ENCODE assay signal across 14 cellular contexts in the genomic region with DNA sequence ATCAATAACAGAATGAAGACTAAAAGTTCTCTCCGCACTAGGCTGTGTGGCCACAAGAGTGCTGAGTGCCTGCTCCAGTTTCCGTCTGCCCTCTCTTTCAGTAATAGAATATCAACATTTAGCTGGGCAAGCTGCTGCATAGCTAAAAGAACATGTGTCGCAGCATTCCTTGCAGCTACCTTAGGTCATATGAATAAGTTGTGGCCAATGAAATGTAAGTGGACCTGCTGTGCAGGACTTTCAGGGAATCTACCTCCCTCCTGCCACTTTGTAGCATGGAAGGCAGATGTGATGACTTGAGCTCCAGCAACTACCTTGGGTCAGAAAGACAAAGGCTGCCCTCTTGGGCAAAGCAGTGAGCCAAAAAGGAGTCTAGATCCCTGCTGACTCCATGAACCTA.
"Had no signal": no experiment of that assay in that cellular context is flagged by ENCODE, and none has a peak within 500 bp of the region (broad histone marks: within the 10 kb centered on the region; RNA-seq: fewer than 3 reads in every experiment).

No MANE protein-coding gene starts in this region.

- H3K4me3 Mint-ChIP-seq: activated T-helper 17 cell treated with anti-CD3 and anti-CD28 coated beads, Interleukin-2, amount 50 U/mL, for 72 hours; T-helper 2 cell treated with Interferon-gamma antibody and Interleukin-4, amounts not matched to agents 5 μg/mL and 100 μg/mL, for 36 hours had no signal

- H3K36me3 ChIP-seq: pancreas, transverse colon had no signal

- H3K9me3 ChIP-seq: pancreas, transverse colon had no signal

- H3K9me3 Mint-ChIP-seq: activated T-helper 17 cell treated with anti-CD3 and anti-CD28 coated beads, Interleukin-2, amount 50 U/mL, for 72 hours; T-helper 2 cell treated with Interferon-gamma antibody and Interleukin-4, amounts not matched to agents 5 μg/mL and 100 μg/mL, for 36 hours had no signal

- H3K27ac Mint-ChIP-seq: activated T-helper 17 cell treated with anti-CD3 and anti-CD28 coated beads, Interleukin-2, amount 50 U/mL, for 72 hours; T-helper 2 cell treated with Interferon-gamma antibody and Interleukin-4, amounts not matched to agents 5 μg/mL and 100 μg/mL, for 36 hours had no signal

- H3K4me3 ChIP-seq: coronary artery, pancreas, transverse colon had no signal

- H3K27me3 Mint-ChIP-seq: activated T-helper 17 cell treated with anti-CD3 and anti-CD28 coated beads, Interleukin-2, amount 50 U/mL, for 72 hours had no signal

- H3K27me3 ChIP-seq: pancreas, transverse colon had no signal

- H3K27ac ChIP-seq: coronary artery, pancreas, transverse colon had no signal

- ATAC-seq: activated CD4-positive, CD25-positive, alpha-beta regulatory T cell treated with anti-CD3 and anti-CD28 coated beads, Interleukin-2, amount 50 U/mL, for 24 hours; activated T-helper 17 cell treated with anti-CD3 and anti-CD28 coated beads, Interleukin-2, amount 50 U/mL, for 72 hours; pancreas had no signal

- DNase-seq: activated CD4-positive, alpha-beta T cell treated with anti-CD3 and anti-CD28 coated beads, Interleukin-2, amount 50 U/mL, for 1 hour; activated CD8-positive, alpha-beta memory T cell treated with anti-CD3 and anti-CD28 coated beads for 24 hours; activated naive CD4-positive, alpha-beta T cell treated with Interleukin-2 at 50 U/mL for 16 hours; aorta; foreskin melanocyte; pancreas; stimulated activated CD4-positive, alpha-beta T cell treated with anti-CD3 and anti-CD28 coated beads, Interleukin-15, amount 100 ng/mL, for 24 hours; stimulated activated CD4-positive, alpha-beta T cell treated with anti-CD3 and anti-CD28 coated beads, Interleukin-4, amount 100 ng/mL, for 1 hour; stimulated activated naive CD4-positive, alpha-beta T cell; transverse colon had no signal
